Comparison of ENCODE assay signal across 8 cellular contexts in the genomic region with DNA sequence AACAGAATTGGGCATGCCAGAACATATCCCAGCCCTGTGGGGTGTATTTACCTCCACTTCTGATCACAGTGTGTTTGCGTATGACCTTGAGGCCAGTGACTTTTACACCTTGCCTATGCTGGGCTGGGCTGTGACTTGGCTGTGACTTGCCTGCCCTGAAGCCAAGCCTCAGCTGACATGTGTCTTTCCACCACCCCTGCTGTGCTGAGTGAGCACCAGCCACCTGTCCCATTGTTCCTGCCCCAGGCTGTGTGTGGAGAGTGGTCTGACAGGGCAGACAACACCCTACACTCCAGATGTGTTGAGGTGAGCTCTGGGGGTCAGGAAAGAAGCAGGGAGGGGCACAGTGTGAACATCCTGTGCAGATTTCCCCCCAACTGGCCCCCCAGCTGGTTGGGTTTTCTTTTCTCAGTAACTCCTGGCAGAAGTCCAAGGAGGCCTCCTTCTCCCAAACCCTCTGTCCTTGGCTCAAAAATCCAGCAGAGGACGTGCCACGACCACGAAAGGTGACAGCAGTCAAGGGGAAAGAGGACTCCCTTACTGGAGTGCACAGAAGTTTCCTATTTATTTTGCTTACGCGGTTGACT. TPM values are rescaled to one million over a fixed set of nuclear protein-coding genes. Genes with fewer than 3 reads are reported as not detected.
A peak's percentile ranks its signal among the peaks of the same experiment; 100 is the strongest.
DNase-seq lines count a peak whose midpoint lies in the region; TF ChIP-seq lines count a peak whose summit lies in the region.

No MANE protein-coding gene starts in this region.

- H3K9me2 ChIP-seq in OCI-LY7 (ENCODE audit: insufficient read depth, low read length), result no peaks in the 10 kb centered on the region

- no peak overlapping the region for H3K4me3 Mint-ChIP-seq in T-helper 2 cell treated with Interferon-gamma antibody and Interleukin-4, amounts not matched to agents 5 μg/mL and 100 μg/mL, for 36 hours

- no peaks in the 10 kb centered on the region for H3K36me3 Mint-ChIP-seq in T-helper 2 cell treated with Interferon-gamma antibody and Interleukin-4, amounts not matched to agents 5 μg/mL and 100 μg/mL, for 36 hours (ENCODE audit: low read depth)

- H3K4me2 ChIP-seq in OCI-LY7 (ENCODE audit: low read length), result no peak overlapping the region

- CTCF ChIA-PET in OCI-LY7 (lab: Charles Lee; ENCODE audit: unreplicated experiment), result no interaction called here

- H3K4me1 ChIP-seq in OCI-LY7 (ENCODE audit: insufficient read depth, low read length, poor library complexity, severe bottlenecking) (no peaks in the 10 kb centered on the region), testis (peaks cover 4% of the 10 kb centered on the region)

- H2AFZ ChIP-seq in OCI-LY7 (ENCODE audit: low read length), result no peak overlapping the region

- no TSS peak for BruUV-seq in OCI-LY7 (replicated peaks; lab: Mats Ljungman, UMichigan)

- no peak for TF ChIP-seq POLR2A in testis (IDR thresholded peaks at IDR 0.05)

- H3K4me1 Mint-ChIP-seq in T-helper 2 cell treated with Interferon-gamma antibody and Interleukin-4, amounts not matched to agents 5 μg/mL and 100 μg/mL, for 36 hours (ENCODE audit: low read depth), result no peaks in the 10 kb centered on the region

- H3K36me3 ChIP-seq in OCI-LY7 (ENCODE audit: insufficient read depth, low read length), result no peaks in the 10 kb centered on the region
- H3K36me3 ChIP-seq in testis (ENCODE audit: low read depth, missing control alignments), result no peaks in the 10 kb centered on the region

- 47 to 57% methylated on average over 6 of the region's 6 CpGs for WGBS in testis, 2 donors

- POLR2A ChIA-PET in OCI-LY7 (lab: Charles Lee), result no interaction called here

- H3K79me2 ChIP-seq in OCI-LY7 (ENCODE audit: insufficient read depth, low read depth, low read length), result no peaks in the 10 kb centered on the region

- H3K27ac Mint-ChIP-seq in T-helper 2 cell treated with Interferon-gamma antibody and Interleukin-4, amounts not matched to agents 5 μg/mL and 100 μg/mL, for 36 hours, result no peak overlapping the region

- DNase-seq in AG08396 (ENCODE audit: low spot score) (peak; percentile 67), H4 (ENCODE audit: low spot score) (peak; percentile 57), OCI-LY7 (ENCODE audit: low spot score) (peak; percentile 5), fibroblast of the aortic adventitia (ENCODE audit: low read depth) (peak; percentile 61), testis (peak; percentile 66), HPDE6-E6E7 (ENCODE audit: extremely low spot score) (no peak), superior temporal gyrus (ENCODE audit: extremely low spot score) (no peak)
- no peak for DNase-seq in T-helper 2 cell treated with Interferon-gamma antibody and Interleukin-4, amounts not matched to agents 5 μg/mL and 100 μg/mL, for 36 hours (ENCODE audit: low spot score)

- H3K27ac ChIP-seq in OCI-LY7 (ENCODE audit: low read depth, low read length, poor library complexity, severe bottlenecking) (no peak overlapping the region), testis (no peak overlapping the region)

- H3K9me3 Mint-ChIP-seq in T-helper 2 cell treated with Interferon-gamma antibody and Interleukin-4, amounts not matched to agents 5 μg/mL and 100 μg/mL, for 36 hours, result no peaks in the 10 kb centered on the region

- H3K9me3 ChIP-seq in OCI-LY7 (ENCODE audit: low read length) (no peaks in the 10 kb centered on the region), testis (no peaks in the 10 kb centered on the region)

- TF ChIP-seq CTCF in OCI-LY7 (conservative IDR thresholded peaks at IDR 0.05; ENCODE audit: low read length) (0 out of 2 replicates have a peak, but pooled peaks have one; percentile 38), fibroblast of the aortic adventitia (IDR thresholded peaks at IDR 0.05; ENCODE audit: insufficient read depth, low read length) (peak; percentile 55), testis (IDR thresholded peaks at IDR 0.05) (no peak)

- intact Hi-C loops in OCI-LY7 (cut with micrococcal nuclease; ENCODE audit: unreplicated experiment), result no loop called here
- intact Hi-C loops in testis (cut with DNase I; ENCODE audit: low total_unique reads), result no loop called here

- H3K27me3 Mint-ChIP-seq in T-helper 2 cell treated with Interferon-gamma antibody and Interleukin-4, amounts not matched to agents 5 μg/mL and 100 μg/mL, for 36 hours (ENCODE audit: low read depth), result peaks cover 18% of the 10 kb centered on the region

- no peaks in the 10 kb centered on the region; the same call in 1 of the 2 replicates for H4K20me1 ChIP-seq in OCI-LY7 (ENCODE audit: insufficient read depth, low read length)

- H3K4me3 ChIP-seq in OCI-LY7 (ENCODE audit: low read depth, low read length, poor library complexity, severe bottlenecking) (no peak overlapping the region), fibroblast of the aortic adventitia (ENCODE audit: low read depth, low read length) (no peak overlapping the region), testis (no peak overlapping the region)

- no peaks in the 10 kb centered on the region for H3K27me3 ChIP-seq in testis

RNA-seq across cellular contexts. Expression of a gene that starts 5.1 kb away (rescaled TPM):
- total RNA-seq in H4 (2014; rRNA removed; shearing (Covaris generic)), result 14.0 and 17.7 TPM in 2 replicates
- not detected in 2 replicates for total RNA-seq in OCI-LY7 (2014; rRNA removed; shearing (Covaris generic))
- total RNA-seq in OCI-LY7 (2022) (not detected in 2 replicates), fibroblast of the aortic adventitia (ENCODE audit: low replicate concordance) (7.0 and 50.9 TPM in 2 replicates), testis (10 to 100 TPM in 1 of 2 donors, 1 to 10 TPM in 1; 5.1 to 11.9 TPM)
- polyA plus RNA-seq in testis (ENCODE audit: insufficient read depth, low read depth, low replicate concordance), result 5.6 TPM

Comparison
In these comparisons a context has a peak if more than half of its experiments do, and no peak if none do; other contexts are left out.
1. DNase-seq: peak in AG08396 (single experiment), H4 (single experiment), OCI-LY7 (single experiment), fibroblast of the aortic adventitia (single experiment) and testis (single experiment); none in HPDE6-E6E7 (single experiment), superior temporal gyrus (single experiment) and T-helper 2 cell treated with Interferon-gamma antibody and Interleukin-4, amounts not matched to agents 5 μg/mL and 100 μg/mL, for 36 hours (single experiment).
2. CTCF ChIP-seq: peak in OCI-LY7 (single experiment) and fibroblast of the aortic adventitia (single experiment); none in testis (0 of 3).